ENCODE assay signal across 1 cellular context in the genomic region with DNA sequence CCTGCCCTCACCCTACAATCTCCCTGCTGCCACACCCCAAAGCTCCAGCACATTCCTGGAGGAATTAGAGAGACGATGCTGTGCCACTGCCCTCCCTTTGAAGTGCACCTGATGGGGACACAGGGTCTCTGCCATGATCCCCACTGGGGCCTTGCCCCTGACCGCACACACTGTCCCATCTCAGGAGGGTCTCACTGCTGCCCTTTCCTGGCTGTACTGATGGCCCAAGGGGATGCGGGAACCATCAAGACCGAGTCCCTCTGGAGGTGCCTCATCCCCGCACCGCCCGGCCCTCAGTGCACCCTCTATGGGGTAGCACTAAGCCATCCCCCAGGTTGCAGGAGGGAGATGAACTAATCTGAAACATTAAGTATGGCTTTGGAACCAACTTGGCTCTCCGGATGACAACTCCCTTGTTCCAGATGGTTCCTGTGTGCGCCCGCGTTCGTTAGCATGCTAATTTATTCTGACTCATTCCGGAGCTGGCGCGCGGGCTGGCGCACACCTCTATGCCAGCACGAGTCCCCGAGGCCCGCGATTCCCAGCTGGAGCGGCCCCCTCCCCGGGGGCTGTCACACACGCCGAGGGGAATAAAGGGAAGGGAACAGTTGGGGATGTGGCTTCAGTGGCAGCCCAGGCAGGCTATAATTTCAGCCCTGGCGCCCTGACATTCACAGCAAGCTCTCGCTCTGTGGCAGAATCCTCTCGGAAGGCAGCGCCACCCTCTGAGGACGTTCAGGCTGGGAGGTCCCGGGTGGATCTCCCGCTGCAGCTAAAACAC.
TF ChIP-seq lines count a peak whose summit lies in the region.

No MANE protein-coding gene starts in this region.

TF ChIP-seq in HepG2, 621 proteins besides CTCF, POLR2A, EP300 and RAD21 (continued from another document):
- TF ChIP-seq E2F1 (CRISPR knock-in tag; IDR thresholded peaks at IDR 0.05) (no peak), POGZ (CRISPR knock-in tag; IDR thresholded peaks at IDR 0.05) (no peak), ARNTL (CRISPR knock-in tag; IDR thresholded peaks at IDR 0.05) (no peak), MIER3 (CRISPR knock-in tag; IDR thresholded peaks at IDR 0.05; ENCODE audit: borderline replicate concordance) (no peak), ZMAT3 (CRISPR knock-in tag; conservative IDR thresholded peaks at IDR 0.05) (no peak), HOXA7 (CRISPR knock-in tag; IDR thresholded peaks at IDR 0.05) (no peak), E2F2 (CRISPR knock-in tag; IDR thresholded peaks at IDR 0.05; ENCODE audit: borderline replicate concordance) (no peak), ZMYM4 (CRISPR knock-in tag; IDR thresholded peaks at IDR 0.05) (no peak)
- TF ChIP-seq, protein P1, sequence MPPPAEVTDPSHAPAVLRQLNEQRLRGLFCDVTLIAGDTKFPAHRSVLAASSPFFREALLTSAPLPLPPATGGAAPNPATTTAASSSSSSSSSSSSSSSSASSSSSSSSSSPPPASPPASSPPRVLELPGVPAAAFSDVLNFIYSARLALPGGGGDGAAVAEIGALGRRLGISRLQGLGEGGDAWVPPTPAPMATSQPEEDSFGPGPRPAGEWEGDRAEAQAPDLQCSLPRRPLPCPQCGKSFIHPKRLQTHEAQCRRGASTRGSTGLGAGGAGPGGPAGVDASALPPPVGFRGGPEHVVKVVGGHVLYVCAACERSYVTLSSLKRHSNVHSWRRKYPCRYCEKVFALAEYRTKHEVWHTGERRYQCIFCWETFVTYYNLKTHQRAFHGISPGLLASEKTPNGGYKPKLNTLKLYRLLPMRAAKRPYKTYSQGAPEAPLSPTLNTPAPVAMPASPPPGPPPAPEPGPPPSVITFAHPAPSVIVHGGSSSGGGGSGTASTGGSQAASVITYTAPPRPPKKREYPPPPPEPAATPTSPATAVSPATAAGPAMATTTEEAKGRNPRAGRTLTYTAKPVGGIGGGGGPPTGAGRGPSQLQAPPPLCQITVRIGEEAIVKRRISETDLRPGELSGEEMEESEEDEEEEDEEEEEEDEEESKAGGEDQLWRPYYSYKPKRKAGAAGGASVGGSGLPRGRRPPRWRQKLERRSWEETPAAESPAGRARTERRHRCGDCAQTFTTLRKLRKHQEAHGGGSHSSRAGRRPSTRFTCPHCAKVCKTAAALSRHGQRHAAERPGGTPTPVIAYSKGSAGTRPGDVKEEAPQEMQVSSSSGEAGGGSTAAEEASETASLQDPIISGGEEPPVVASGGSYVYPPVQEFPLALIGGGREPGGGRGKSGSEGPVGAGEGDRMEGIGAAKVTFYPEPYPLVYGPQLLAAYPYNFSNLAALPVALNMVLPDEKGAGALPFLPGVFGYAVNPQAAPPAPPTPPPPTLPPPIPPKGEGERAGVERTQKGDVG (CRISPR knock-in tag; IDR thresholded peaks at IDR 0.05; ENCODE audit: borderline replicate concordance): no peak
- TF ChIP-seq, protein P2, sequence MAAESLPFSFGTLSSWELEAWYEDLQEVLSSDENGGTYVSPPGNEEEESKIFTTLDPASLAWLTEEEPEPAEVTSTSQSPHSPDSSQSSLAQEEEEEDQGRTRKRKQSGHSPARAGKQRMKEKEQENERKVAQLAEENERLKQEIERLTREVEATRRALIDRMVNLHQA (CRISPR knock-in tag; IDR thresholded peaks at IDR 0.05): no peak
- TF ChIP-seq, protein P3, sequence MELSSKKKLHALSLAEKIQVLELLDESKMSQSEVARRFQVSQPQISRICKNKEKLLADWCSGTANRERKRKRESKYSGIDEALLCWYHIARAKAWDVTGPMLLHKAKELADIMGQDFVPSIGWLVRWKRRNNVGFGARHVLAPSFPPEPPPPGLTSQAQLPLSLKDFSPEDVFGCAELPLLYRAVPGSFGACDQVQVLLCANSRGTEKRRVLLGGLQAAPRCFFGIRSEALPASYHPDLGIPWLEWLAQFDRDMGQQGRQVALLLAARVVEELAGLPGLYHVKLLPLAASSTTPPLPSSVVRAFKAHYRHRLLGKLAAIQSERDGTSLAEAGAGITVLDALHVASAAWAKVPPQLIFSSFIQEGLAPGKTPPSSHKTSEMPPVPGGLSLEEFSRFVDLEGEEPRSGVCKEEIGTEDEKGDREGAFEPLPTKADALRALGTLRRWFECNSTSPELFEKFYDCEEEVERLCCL (CRISPR knock-in tag; IDR thresholded peaks at IDR 0.05; ENCODE audit: borderline replicate concordance): no peak
